ENCODE assay signal across 11 cellular contexts in the genomic region with DNA sequence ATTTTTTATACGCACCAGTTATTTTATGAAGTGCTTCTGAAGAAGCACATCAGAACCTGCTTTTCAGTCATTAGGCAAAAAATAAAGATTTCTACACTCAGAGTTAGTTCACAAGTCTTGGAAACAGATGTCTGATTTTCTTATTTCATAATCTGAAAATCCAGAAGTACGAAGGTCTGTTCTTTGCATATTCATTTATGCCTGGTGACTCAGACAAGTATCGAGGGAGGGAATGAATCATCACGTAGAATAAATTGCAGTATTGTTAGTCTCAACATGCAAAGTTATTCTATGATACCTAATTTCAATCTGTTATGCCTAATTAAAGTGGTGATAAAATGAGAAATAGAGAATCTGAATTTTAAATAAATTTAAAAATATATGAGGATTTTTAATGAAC.
DNase-seq lines count a peak whose midpoint lies in the region; ATAC-seq, FAIRE-seq and TF ChIP-seq lines count a peak whose summit lies in the region.
"Had no signal": no experiment of that assay in that cellular context is flagged by ENCODE, and none has a peak within 500 bp of the region (broad histone marks: within the 10 kb centered on the region; RNA-seq: fewer than 3 reads in every experiment).

No MANE protein-coding gene starts in this region.

- ATAC-seq in A549 (no peak), HG02623 (IDR thresholded peaks at IDR 0.05; ENCODE audit: unreplicated experiment) (no peak)

- H3K9me3 ChIP-seq in A549 (no peaks in the 10 kb centered on the region), prostate gland (no peaks in the 10 kb centered on the region)
- H3K9me3 ChIP-seq: BLaER1 had no signal

- no peaks in the 10 kb centered on the region for H3K36me3 ChIP-seq in prostate gland
- H3K36me3 ChIP-seq: BLaER1 had no signal

- DNase-seq in A549 (ENCODE audit: low read depth in 1 of 2, low spot score in 1 of 2): no peak
- DNase-seq in GM04504 (ENCODE audit: low read depth): peak; percentile 5
- peak; percentile 54 for DNase-seq in RWPE1 (ENCODE audit: low spot score)
- DNase-seq in fibroblast of pulmonary artery (ENCODE audit: low read depth): peak; percentile 5
- DNase-seq in cardiac septum (ENCODE audit: low spot score): no peak
- DNase-seq in GM20000 (ENCODE audit: low spot score): no peak
- DNase-seq in prostate gland (ENCODE audit: low spot score): no peak
- DNase-seq: NCI-H1417; stimulated activated CD8-positive, alpha-beta memory T cell treated with anti-CD3 and anti-CD28 coated beads, Interleukin-4, amount 100 ng/mL, for 48 hours had no signal

- TF ChIP-seq RAD21 in A549 (conservative IDR thresholded peaks at IDR 0.05 in 1 of 2, IDR thresholded peaks at IDR 0.05 in 1 of 2): no peak

- no peak overlapping the region for H3K27ac ChIP-seq in A549
- H3K27ac ChIP-seq in RWPE1: no peak overlapping the region
- no peak overlapping the region for H3K27ac ChIP-seq in prostate gland
- H3K27ac ChIP-seq: BLaER1 had no signal

- TF ChIP-seq EP300 in A549 (IDR thresholded peaks at IDR 0.05): no peak

- CTCF ChIA-PET in A549 (lab: Yijun Ruan, JAX): no interaction called here
- CTCF ChIA-PET in RWPE1 (lab: Yijun Ruan, JAX): no interaction called here

- WGBS in A549 (ENCODE audit: missing lambda C conversion rate): 24% methylated on average over 4 of the region's 4 CpGs
- WGBS in prostate gland: 70% methylated on average over 4 of the region's 4 CpGs

- POLR2A ChIA-PET in A549 (lab: Yijun Ruan, JAX): interaction anchor here (0.5 kb wide), 1 partner anchor 44 kb away, joined by 5 read pairs; no protein-coding TSS in a partner anchor
- POLR2A ChIA-PET in RWPE1 (lab: Yijun Ruan, JAX; ENCODE audit: low non-redundant PET): no interaction called here

- H3K4me1 ChIP-seq in A549 (no peaks in the 10 kb centered on the region), prostate gland (replicated peaks) (no peaks in the 10 kb centered on the region)
- H3K4me1 ChIP-seq: BLaER1 had no signal

- intact Hi-C loops in cardiac septum (cut with DNase I): no loop called here
- intact Hi-C loops in prostate gland (cut with DNase I): no loop called here

- no peak overlapping the region for H3K4me3 ChIP-seq in A549
- no peak overlapping the region for H3K4me3 ChIP-seq in fibroblast of pulmonary artery (replicated peaks; ENCODE audit: low read depth, low read length)
- H3K4me3 ChIP-seq in prostate gland: no peak overlapping the region
- H3K4me3 ChIP-seq: BLaER1 had no signal

- FAIRE-seq in A549 (lab: Jason Lieb, UNC): no peak

- TF ChIP-seq CTCF in A549 (IDR thresholded peaks at IDR 0.05) (no peak), RWPE1 (conservative IDR thresholded peaks at IDR 0.05; ENCODE audit: low read depth) (no peak), fibroblast of pulmonary artery (IDR thresholded peaks at IDR 0.05; ENCODE audit: low read length, missing control alignments) (no peak), GM20000 (IDR thresholded peaks at IDR 0.05; ENCODE audit: extremely low read depth, missing control alignments) (no peak), prostate gland (IDR thresholded peaks at IDR 0.05) (no peak)

- H3K27me3 ChIP-seq in prostate gland (replicated peaks; ENCODE audit: insufficient read depth): no peaks in the 10 kb centered on the region
- H3K27me3 ChIP-seq: BLaER1 had no signal

- H3K4me2 ChIP-seq in A549: no peak overlapping the region
- H3K4me2 ChIP-seq: BLaER1 had no signal

- TF ChIP-seq POLR2A in A549 (IDR thresholded peaks at IDR 0.05; ENCODE audit: low read length): no peak
- TF ChIP-seq POLR2A in prostate gland (IDR thresholded peaks at IDR 0.05): no peak

TF ChIP-seq in A549, 52 proteins besides CTCF, POLR2A, EP300 and RAD21:
- TF ChIP-seq CBX2 (IDR thresholded peaks at IDR 0.05; ENCODE audit: borderline replicate concordance, low read depth) (no peak), MAFK (IDR thresholded peaks at IDR 0.05; ENCODE audit: partially characterized antibody) (no peak), KDM5A (IDR thresholded peaks at IDR 0.05) (no peak), RARB (CRISPR knock-in tag; IDR thresholded peaks at IDR 0.05) (no peak), FOSL2 (IDR thresholded peaks at IDR 0.05) (no peak), FOSL2 (CRISPR knock-in tag; IDR thresholded peaks at IDR 0.05) (0 out of 2 replicates have a peak, but pooled peaks have one; percentile 26), HOXB13 (CRISPR knock-in tag; IDR thresholded peaks at IDR 0.05; ENCODE audit: low read depth) (no peak), MAZ (IDR thresholded peaks at IDR 0.05; ENCODE audit: borderline replicate concordance, low read depth, low read length) (no peak), KDM1A (IDR thresholded peaks at IDR 0.05; ENCODE audit: low read depth) (no peak)
- TF ChIP-seq, protein P1, sequence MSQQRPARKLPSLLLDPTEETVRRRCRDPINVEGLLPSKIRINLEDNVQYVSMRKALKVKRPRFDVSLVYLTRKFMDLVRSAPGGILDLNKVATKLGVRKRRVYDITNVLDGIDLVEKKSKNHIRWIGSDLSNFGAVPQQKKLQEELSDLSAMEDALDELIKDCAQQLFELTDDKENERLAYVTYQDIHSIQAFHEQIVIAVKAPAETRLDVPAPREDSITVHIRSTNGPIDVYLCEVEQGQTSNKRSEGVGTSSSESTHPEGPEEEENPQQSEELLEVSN (IDR thresholded peaks at IDR 0.05; ENCODE audit: borderline replicate concordance, low read depth): no peak

Comparison
In these comparisons a context has a peak if more than half of its experiments do, and no peak if none do; other contexts are left out.
1. DNase-seq: peak in GM04504 (single experiment), RWPE1 (single experiment) and fibroblast of pulmonary artery (single experiment); none in A549 (0 of 2), cardiac septum (single experiment), GM20000 (single experiment) and prostate gland (single experiment).